Comparison of ENCODE assay signal across 9 cellular contexts in genomic region chr6:41371461-41371991, GRCh38. TPM values are rescaled to one million over a fixed set of nuclear protein-coding genes. Genes with fewer than 3 reads are reported as not detected.
DNase-seq lines count a peak whose midpoint lies in the region; ATAC-seq, FAIRE-seq and TF ChIP-seq lines count a peak whose summit lies in the region.
"Had no signal": no experiment of that assay in that cellular context is flagged by ENCODE, and none has a peak within 500 bp of the region (broad histone marks: within the 10 kb centered on the region; RNA-seq: fewer than 3 reads in every experiment).

No MANE protein-coding gene starts in this region.

- H3K4me3 Mint-ChIP-seq in stimulated activated naive CD8-positive, alpha-beta T cell treated with anti-CD3 and anti-CD28 coated beads, Interleukin-15, Interleukin-2, amounts not matched to agents 100 ng/mL and 50 ng/mL, for 24 hours = peak overlapping the region; percentile 76

- peaks cover 43% of the 10 kb centered on the region for H3K4me1 Mint-ChIP-seq in stimulated activated naive CD8-positive, alpha-beta T cell treated with anti-CD3 and anti-CD28 coated beads, Interleukin-15, Interleukin-2, amounts not matched to agents 100 ng/mL and 50 ng/mL, for 24 hours (ENCODE audit: low read depth)

- intact Hi-C loops in body of pancreas (cut with DNase I) = loop anchor here (5.0 kb wide), 2 partner anchors 226 to 306 kb away; no protein-coding TSS in a partner anchor
- intact Hi-C loops in kidney (cut with DNase I) = no loop called here

- no peak for FAIRE-seq in kidney (lab: Jason Lieb, UNC)

- H3K36me3 Mint-ChIP-seq in stimulated activated naive CD8-positive, alpha-beta T cell treated with anti-CD3 and anti-CD28 coated beads, Interleukin-15, Interleukin-2, amounts not matched to agents 100 ng/mL and 50 ng/mL, for 24 hours (ENCODE audit: low read depth) = no peaks in the 10 kb centered on the region

- no peak overlapping the region for H3K27ac ChIP-seq in BLaER1 treated with 17β-estradiol and CSF1 and Interleukin-3, amounts not matched to agents 10 nM and 100 nM
- H3K27ac ChIP-seq in body of pancreas (no peak overlapping the region), kidney (ENCODE audit: low read depth in 2 of 2, low read length in 2 of 2) (no peak overlapping the region)

- no peak overlapping the region for H3K27ac Mint-ChIP-seq in stimulated activated naive CD8-positive, alpha-beta T cell treated with anti-CD3 and anti-CD28 coated beads, Interleukin-15, Interleukin-2, amounts not matched to agents 100 ng/mL and 50 ng/mL, for 24 hours

- H3K27me3 ChIP-seq in BLaER1 treated with 17β-estradiol and CSF1 and Interleukin-3, amounts not matched to agents 10 nM and 100 nM = peaks cover 74 to 76% (median 76%) of the 10 kb centered on the region in 11 experiments
- peaks cover 0 to 30% of the 10 kb centered on the region in 2 donors for H3K27me3 ChIP-seq in body of pancreas

- H4K20me1 ChIP-seq in BLaER1 treated with 17β-estradiol and CSF1 and Interleukin-3, amounts not matched to agents 10 nM and 100 nM = peaks cover 0 to 10% (median 0%) of the 10 kb centered on the region in 11 experiments; a peak in 6 of 22 replicates

- no peak for TF ChIP-seq POLR2A in body of pancreas (IDR thresholded peaks at IDR 0.05)

- DNase-seq in LHCN-M2 (ENCODE audit: low read depth) = peak; percentile 14
- peak in 3 of 4 donors; percentile 22 to 46 (median 43) for DNase-seq in body of pancreas
- peak; percentile 89 for DNase-seq in kidney
- DNase-seq in ACHN = no peak
- DNase-seq in KG1 (lab: John Stamatoyannopoulos, UW) = no peak

- no peaks in the 10 kb centered on the region for H3K36me3 ChIP-seq in BLaER1 treated with 17β-estradiol and CSF1 and Interleukin-3, amounts not matched to agents 10 nM and 100 nM
- H3K36me3 ChIP-seq in body of pancreas (replicated peaks in 1 of 2; ENCODE audit: insufficient read depth in 1 of 2, low read depth in 2 of 2) (no peaks in the 10 kb centered on the region), kidney (ENCODE audit: control insufficient read depth in 1 of 2, insufficient read depth in 2 of 2, low read length in 2 of 2) (no peaks in the 10 kb centered on the region)

- H3K9ac ChIP-seq in BLaER1 treated with 17β-estradiol and CSF1 and Interleukin-3, amounts not matched to agents 10 nM and 100 nM = peak overlapping the region in 6 of 11 experiments; percentile 15 to 47 (median 21); a peak in 4 of 22 replicates
- no peak overlapping the region for H3K9ac ChIP-seq in kidney (ENCODE audit: low read length in 2 of 2)

- H3K9me3 ChIP-seq in BLaER1 treated with 17β-estradiol and CSF1 and Interleukin-3, amounts not matched to agents 10 nM and 100 nM (replicated peaks in 1 of 11) = peaks cover 17 to 37% (median 27%) of the 10 kb centered on the region in 11 experiments
- H3K9me3 ChIP-seq in body of pancreas (no peaks in the 10 kb centered on the region), kidney (ENCODE audit: control insufficient read depth in 1 of 2, low read length in 2 of 2) (no peaks in the 10 kb centered on the region)

- peaks cover 7 to 31% (median 15%) of the 10 kb centered on the region in 10 experiments; a peak in 15 of 20 replicates for H3K4me1 ChIP-seq in BLaER1 treated with 17β-estradiol and CSF1 and Interleukin-3, amounts not matched to agents 10 nM and 100 nM
- peaks cover 46% of the 10 kb centered on the region for H3K4me1 ChIP-seq in body of pancreas
- H3K4me1 ChIP-seq in kidney (ENCODE audit: control insufficient read depth in 1 of 2, insufficient read depth in 1 of 2, low read depth in 1 of 2, low read length in 2 of 2) = peaks cover 8 to 19% of the 10 kb centered on the region in 2 donors

- TF ChIP-seq CTCF in body of pancreas (IDR thresholded peaks at IDR 0.05) (peak in 2 of 7 experiments; percentile 18 to 20), kidney (IDR thresholded peaks at IDR 0.05; ENCODE audit: borderline replicate concordance, extremely low read depth, insufficient read depth) (no peak)

- H3K27me3 Mint-ChIP-seq in stimulated activated naive CD8-positive, alpha-beta T cell treated with anti-CD3 and anti-CD28 coated beads, Interleukin-15, Interleukin-2, amounts not matched to agents 100 ng/mL and 50 ng/mL, for 24 hours = peaks cover 79% of the 10 kb centered on the region

- WGBS in body of pancreas, 2 donors = 16 to 28% methylated on average over 20 to 39 of the region's 39 CpGs

- in situ Hi-C loops in ACHN (cut with HindIII; ENCODE audit: low pct_ligation_motif_present, low pct_unique_long_range_greater_than_20kb, low sequenced_read_pairs) = no loop called here

- H3K4me2 ChIP-seq in BLaER1 treated with 17β-estradiol and CSF1 and Interleukin-3, amounts not matched to agents 10 nM and 100 nM = peak overlapping the region; percentile 67 to 93 (median 76)

- peak overlapping the region; percentile 39 to 66 (median 53) for H3K4me3 ChIP-seq in BLaER1 treated with 17β-estradiol and CSF1 and Interleukin-3, amounts not matched to agents 10 nM and 100 nM
- H3K4me3 ChIP-seq in body of pancreas = no peak overlapping the region
- H3K4me3 ChIP-seq in kidney (ENCODE audit: low read length in 2 of 2) = peak overlapping the region in 1 of 2 donors; percentile 29

- no peaks in the 10 kb centered on the region for H3K9me3 Mint-ChIP-seq in stimulated activated naive CD8-positive, alpha-beta T cell treated with anti-CD3 and anti-CD28 coated beads, Interleukin-15, Interleukin-2, amounts not matched to agents 100 ng/mL and 50 ng/mL, for 24 hours

- ATAC-seq in body of pancreas = no peak
- ATAC-seq in GM21381 (IDR thresholded peaks at IDR 0.05; ENCODE audit: unreplicated experiment) = no peak

RNA-seq across cellular contexts. Expression of gene NCR2, which starts 36.1 kb away (rescaled TPM):
- total RNA-seq in LHCN-M2 (2014; rRNA removed) (not detected in 2 replicates), body of pancreas (not detected), kidney (not detected)
- polyA plus RNA-seq in LHCN-M2 (2012) = not detected
- not detected for polyA plus RNA-seq in kidney (ENCODE audit: insufficient read depth, low read depth, low replicate concordance)
- total RNA-seq: dermis microvascular lymphatic vessel endothelial cell had no signal

Comparison
In these comparisons a context has a peak if more than half of its experiments do, and no peak if none do; other contexts are left out.
1. H3K4me3 ChIP-seq: peak in BLaER1 treated with 17β-estradiol and CSF1 and Interleukin-3, amounts not matched to agents 10 nM and 100 nM (10 of 10); none in body of pancreas (0 of 2).
2. H3K9ac ChIP-seq: peak in BLaER1 treated with 17β-estradiol and CSF1 and Interleukin-3, amounts not matched to agents 10 nM and 100 nM (6 of 11); none in kidney (0 of 2).
3. DNase-seq: peak in LHCN-M2 (single experiment), body of pancreas (3 of 4) and kidney (single experiment); none in ACHN (single experiment) and KG1 (single experiment).